In genomic region chr11:128559496-128560103, GRCh38 we compare ENCODE assay signal across 17 cellular contexts. TPM values are rescaled to one million over a fixed set of nuclear protein-coding genes. Genes with fewer than 3 reads are reported as not detected.
DNase-seq lines count a peak whose midpoint lies in the region; ATAC-seq, FAIRE-seq and TF ChIP-seq lines count a peak whose summit lies in the region.
"Had no signal": no experiment of that assay in that cellular context is flagged by ENCODE, and none has a peak within 500 bp of the region (broad histone marks: within the 10 kb centered on the region; RNA-seq: fewer than 3 reads in every experiment).

No MANE protein-coding gene starts in this region.

- DNase-seq in activated naive CD4-positive, alpha-beta T cell treated with anti-CD3 and anti-CD28 coated beads, Interleukin-2, amount 50 U/mL, for 72 hours (ENCODE audit: low spot score in 2 of 2) = no peak
- no peak for DNase-seq in activated naive CD4-positive, alpha-beta T cell treated with anti-CD3 and anti-CD28 coated beads, Interleukin-2, amount 10 ng/mL, durations not matched to agents 7 days and 5 days
- DNase-seq in IMR-90 = no peak
- DNase-seq in keratinocyte (ENCODE audit: low read depth, low spot score) = no peak
- no peak for DNase-seq in retina
- DNase-seq in RWPE1 (ENCODE audit: low spot score) = no peak
- DNase-seq: activated CD4-positive, alpha-beta T cell treated with anti-CD3 and anti-CD28 coated beads, Interleukin-2, amount 50 U/mL, for 4 hours; activated gamma-delta T cell; DMS 273 treated with DMSO at 0.1 percent for 48 hours; heart right ventricle; islet precursor cell; mesenchymal stem cell; NCI-H1694; OCI-M1 had no signal

- H3K79me1 ChIP-seq in IMR-90 (ENCODE audit: low read depth in 1 of 2, low read length in 2 of 2) = no peaks in the 10 kb centered on the region

- H3K27ac ChIP-seq in IMR-90 (ENCODE audit: insufficient read depth, low read length) (no peak overlapping the region), keratinocyte (ENCODE audit: control insufficient read depth, insufficient read depth, low read length) (no peak overlapping the region), RWPE1 (no peak overlapping the region)
- H3K27ac ChIP-seq: heart right ventricle had no signal

- H3K4me2 ChIP-seq in IMR-90 (ENCODE audit: low read depth, low read length) (no peak overlapping the region), keratinocyte (ENCODE audit: control insufficient read depth, extremely low read depth, insufficient read depth, low read depth, low read length) (no peak overlapping the region)

- no peaks in the 10 kb centered on the region for H3K36me3 Mint-ChIP-seq in activated naive CD4-positive, alpha-beta T cell treated with anti-CD3 and anti-CD28 coated beads, Interleukin-2, amount 50 U/mL, for 72 hours
- H3K36me3 Mint-ChIP-seq in activated naive CD4-positive, alpha-beta T cell treated with anti-CD3 and anti-CD28 coated beads, Interleukin-2, amount 10 ng/mL, durations not matched to agents 7 days and 5 days = no peaks in the 10 kb centered on the region

- H4K20me1 ChIP-seq in IMR-90 (ENCODE audit: insufficient read depth, low read length) (no peaks in the 10 kb centered on the region), keratinocyte (ENCODE audit: control insufficient read depth, extremely low read depth, insufficient read depth, low read length) (no peaks in the 10 kb centered on the region)

- TF ChIP-seq POLR2A in IMR-90 (IDR thresholded peaks at IDR 0.05; ENCODE audit: low read depth, low read length) = no peak

- H4K5ac ChIP-seq in IMR-90 (ENCODE audit: low read depth, low read length) = no peak overlapping the region

- ATAC-seq in activated naive CD4-positive, alpha-beta T cell treated with anti-CD3 and anti-CD28 coated beads, Interleukin-2, amount 50 U/mL, for 72 hours = peak; percentile 20 to 91
- peak; percentile 46 for ATAC-seq in GM21447 (IDR thresholded peaks at IDR 0.05; ENCODE audit: unreplicated experiment)
- ATAC-seq in IMR-90 (ENCODE audit: low read depth) = no peak
- ATAC-seq in HG03139 (IDR thresholded peaks at IDR 0.05; ENCODE audit: unreplicated experiment) = no peak
- ATAC-seq: esophagus mucosa, heart right ventricle had no signal

- H3K9me3 Mint-ChIP-seq in activated naive CD4-positive, alpha-beta T cell treated with anti-CD3 and anti-CD28 coated beads, Interleukin-2, amount 50 U/mL, for 72 hours = peaks cover 8 to 11% of the 10 kb centered on the region in 2 donors
- no peaks in the 10 kb centered on the region for H3K9me3 Mint-ChIP-seq in activated naive CD4-positive, alpha-beta T cell treated with anti-CD3 and anti-CD28 coated beads, Interleukin-2, amount 10 ng/mL, durations not matched to agents 7 days and 5 days

- H4K91ac ChIP-seq in IMR-90 (ENCODE audit: insufficient read depth, low read depth, low read length) = no peak overlapping the region

- dilution Hi-C loops in IMR-90 (cut with HindIII; ENCODE audit: low sequenced_read_pairs, unreplicated experiment) (no loop called here), keratinocyte (cut with MboI; ENCODE audit: extremely low pct_ligation_motif_present, low sequenced_read_pairs) (no loop called here)

- H3K4me1 ChIP-seq in IMR-90 (ENCODE audit: control insufficient read depth, insufficient read depth, low read length) = peaks cover 2% of the 10 kb centered on the region; the same call in 1 of the 2 replicates
- no peaks in the 10 kb centered on the region for H3K4me1 ChIP-seq in keratinocyte (ENCODE audit: control insufficient read depth, extremely low read depth, insufficient read depth, low read length)

- no peak overlapping the region for H3K56ac ChIP-seq in IMR-90 (ENCODE audit: extremely low read depth, insufficient read depth, low read length)

- H3K9me3 ChIP-seq in IMR-90 (ENCODE audit: control insufficient read depth, insufficient read depth, low read length) (no peaks in the 10 kb centered on the region), keratinocyte (ENCODE audit: control insufficient read depth, low read depth, low read length) (no peaks in the 10 kb centered on the region)
- H3K9me3 ChIP-seq: heart right ventricle had no signal

- no peaks in the 10 kb centered on the region; the same call in none of the 2 replicates for H3K27me3 ChIP-seq in IMR-90 (ENCODE audit: control insufficient read depth, insufficient read depth, low read length)
- H3K27me3 ChIP-seq in keratinocyte (ENCODE audit: control insufficient read depth, extremely low read depth, insufficient read depth, low read length) = no peaks in the 10 kb centered on the region
- H3K27me3 ChIP-seq: heart right ventricle had no signal

- H3K4me3 ChIP-seq in IMR-90 (ENCODE audit: insufficient read depth, low read depth, low read length) = no peak overlapping the region
- H3K4me3 ChIP-seq in keratinocyte (ENCODE audit: control insufficient read depth in 2 of 3, extremely low read depth in 1 of 3, insufficient read depth in 2 of 3, low read depth in 1 of 3, low read length in 3 of 3) = no peak overlapping the region
- H3K4me3 ChIP-seq: heart right ventricle had no signal

- H3K27ac Mint-ChIP-seq in activated naive CD4-positive, alpha-beta T cell treated with anti-CD3 and anti-CD28 coated beads, Interleukin-2, amount 50 U/mL, for 72 hours = no peak overlapping the region
- no peak overlapping the region for H3K27ac Mint-ChIP-seq in activated naive CD4-positive, alpha-beta T cell treated with anti-CD3 and anti-CD28 coated beads, Interleukin-2, amount 10 ng/mL, durations not matched to agents 7 days and 5 days

- H3K14ac ChIP-seq in IMR-90 (replicated peaks; ENCODE audit: low read depth, low read length) = no peak overlapping the region

- no peak overlapping the region for H2AK5ac ChIP-seq in IMR-90 (ENCODE audit: low read depth, low read length)

- H4K8ac ChIP-seq in IMR-90 (ENCODE audit: low read depth in 2 of 2, low read length in 2 of 2) = no peak overlapping the region

- no peaks in the 10 kb centered on the region for H3K27me3 Mint-ChIP-seq in activated naive CD4-positive, alpha-beta T cell treated with anti-CD3 and anti-CD28 coated beads, Interleukin-2, amount 10 ng/mL, durations not matched to agents 7 days and 5 days

- H2AK9ac ChIP-seq in IMR-90 (replicated peaks; ENCODE audit: low read depth, low read length, poor library complexity) = peak overlapping the region; percentile 69

- H3K4ac ChIP-seq in IMR-90 (ENCODE audit: low read depth, low read length) = no peak overlapping the region

- H2BK20ac ChIP-seq in IMR-90 (ENCODE audit: low read depth, low read length) = no peak overlapping the region

- TF ChIP-seq CTCF in IMR-90 (conservative IDR thresholded peaks at IDR 0.05; ENCODE audit: low read depth, low read length) (no peak), keratinocyte (optimal IDR thresholded peaks at IDR 0.05 in 1 of 3, IDR thresholded peaks at IDR 0.05 in 1 of 3, conservative IDR thresholded peaks at IDR 0.05 in 1 of 3; ENCODE audit: extremely low read depth in 1 of 3, insufficient read depth in 2 of 3, low read length in 3 of 3) (no peak), RWPE1 (conservative IDR thresholded peaks at IDR 0.05; ENCODE audit: low read depth) (no peak)

- H3K36me3 ChIP-seq in IMR-90 (ENCODE audit: control insufficient read depth, insufficient read depth, low read length) (no peaks in the 10 kb centered on the region), keratinocyte (ENCODE audit: control insufficient read depth in 2 of 2, extremely low read depth in 1 of 2, insufficient read depth in 2 of 2, low read length in 2 of 2) (no peaks in the 10 kb centered on the region)
- H3K36me3 ChIP-seq: heart right ventricle had no signal

- H2AFZ ChIP-seq in IMR-90 (replicated peaks; ENCODE audit: low read length, poor library complexity) = no peak overlapping the region
- H2AFZ ChIP-seq in keratinocyte (ENCODE audit: control insufficient read depth, low read length) = no peak overlapping the region

- peak; percentile 13 for FAIRE-seq in keratinocyte (lab: Jason Lieb, UNC)

- TF ChIP-seq RAD21 in IMR-90 (IDR thresholded peaks at IDR 0.05; ENCODE audit: low read length) = no peak

- whole genome bisulfite sequencing in IMR-90 (ENCODE audit: extremely low coverage in 2 of 2, insufficient read length in 1 of 2), 2 experiments = 100% methylated on average over 1 of the region's 3 CpGs; no CpG with 5 or more reads in 1 of the 2 experiments

- intact Hi-C loops in IMR-90 (cut with micrococcal nuclease) = no loop called here

- H3K4me1 Mint-ChIP-seq in activated naive CD4-positive, alpha-beta T cell treated with anti-CD3 and anti-CD28 coated beads, Interleukin-2, amount 10 ng/mL, durations not matched to agents 7 days and 5 days = peaks cover 16% of the 10 kb centered on the region

- in situ Hi-C loops in IMR-90 (cut with MboI; ENCODE audit: low sequenced_read_pairs) = no loop called here

- H2BK120ac ChIP-seq in IMR-90 (ENCODE audit: low read depth, low read length) = no peak overlapping the region

- no peak overlapping the region for H3K4me3 Mint-ChIP-seq in activated naive CD4-positive, alpha-beta T cell treated with anti-CD3 and anti-CD28 coated beads, Interleukin-2, amount 10 ng/mL, durations not matched to agents 7 days and 5 days

- H2BK5ac ChIP-seq in IMR-90 (ENCODE audit: low read depth, low read length, poor library complexity, severe bottlenecking) = no peak overlapping the region

- BruUV-seq in IMR-90 (replicated peaks; lab: Mats Ljungman, UMichigan) = no TSS peak

- POLR2A ChIA-PET in IMR-90 (lab: Charles Lee; ENCODE audit: unreplicated experiment) (no interaction called here), RWPE1 (lab: Yijun Ruan, JAX; ENCODE audit: low non-redundant PET) (no interaction called here)

- H3K18ac ChIP-seq in IMR-90 (ENCODE audit: low read depth, low read length) = no peak overlapping the region

- H3K79me2 ChIP-seq in keratinocyte (ENCODE audit: control insufficient read depth, insufficient read depth, low read length) = no peaks in the 10 kb centered on the region

- H3K9me1 ChIP-seq in IMR-90 (ENCODE audit: insufficient read depth, low read length) (no peaks in the 10 kb centered on the region; the same call in 1 of the 2 replicates), keratinocyte (ENCODE audit: control insufficient read depth, extremely low read depth, insufficient read depth, low read length) (no peaks in the 10 kb centered on the region)

- H3K9ac ChIP-seq in IMR-90 (ENCODE audit: low read depth, low read length) (no peak overlapping the region), keratinocyte (ENCODE audit: control insufficient read depth, extremely low read depth, insufficient read depth, low read length) (no peak overlapping the region)

- no peak overlapping the region for H2BK15ac ChIP-seq in IMR-90 (ENCODE audit: low read depth, low read length)

- no peak overlapping the region for H3K23ac ChIP-seq in IMR-90 (ENCODE audit: low read depth, low read length)

- CTCF ChIA-PET in activated naive CD4-positive, alpha-beta T cell treated with anti-CD3 and anti-CD28 coated beads, Interleukin-2, amount 10 ng/mL, durations not matched to agents 7 days and 5 days (lab: Charles Lee) = no interaction called here
- CTCF ChIA-PET in IMR-90 (lab: Yijun Ruan, JAX) = no interaction called here
- CTCF ChIA-PET in RWPE1 (lab: Yijun Ruan, JAX) = no interaction called here

RNA-seq across cellular contexts. Expression of gene ETS1, which starts 27.8 kb away (rescaled TPM):
- total RNA-seq in activated naive CD4-positive, alpha-beta T cell treated with anti-CD3 and anti-CD28 coated beads, Interleukin-2, amount 50 U/mL, for 72 hours = 100 to 1,000 TPM; 176 to 461 TPM
- 56.3 and 60.3 TPM in 2 replicates for total RNA-seq in IMR-90 (2012; rRNA removed)
- 41.2 and 43.6 TPM in 2 replicates for polyA plus RNA-seq in IMR-90 (2012; rRNA removed)
- polyA plus RNA-seq in IMR-90 (2012; cell fraction: cytosol; rRNA removed) = 19.0 and 24.4 TPM in 2 replicates
- 13.4 and 42.1 TPM in 2 replicates for polyA plus RNA-seq in IMR-90 (2012; cell fraction: nucleus; rRNA removed; ENCODE audit: low replicate concordance)
- polyA plus RNA-seq in keratinocyte = 24.0 to 57.0 TPM (median 41.0 TPM) in 3 replicates
- 20.0 TPM for polyA plus RNA-seq in keratinocyte (2011; ENCODE audit: low read depth)
- polyA plus RNA-seq in keratinocyte (2011; cell fraction: cytosol; rRNA removed) = 27.8 and 34.7 TPM in 2 replicates
- 30.5 and 33.9 TPM in 2 replicates for polyA plus RNA-seq in keratinocyte (2011; cell fraction: nucleus; rRNA removed)
- polyA plus RNA-seq in keratinocyte (2012; ENCODE audit: low replicate concordance) = 28.8 and 64.2 TPM in 2 replicates
- polyA minus RNA-seq in keratinocyte = 34.3 to 66.3 TPM (median 49.6 TPM) in 3 replicates
- 21.5 TPM for polyA minus RNA-seq in keratinocyte (2011; cell fraction: cytosol; rRNA and poly(A)+ RNA removed)
- polyA minus RNA-seq in keratinocyte (2011; cell fraction: nucleus; rRNA and poly(A)+ RNA removed) = 21.9 and 37.5 TPM in 2 replicates

Comparison
In these comparisons a context has a peak if more than half of its experiments do, and no peak if none do; other contexts are left out.
1. ATAC-seq: peak in activated naive CD4-positive, alpha-beta T cell treated with anti-CD3 and anti-CD28 coated beads, Interleukin-2, amount 50 U/mL, for 72 hours (2 of 2) and GM21447 (single experiment); none in IMR-90 (single experiment) and HG03139 (single experiment).